In genomic region chr11:9148727-9149126, GRCh38 we compare ENCODE assay signal across 27 cellular contexts. TPM values are rescaled to one million over a fixed set of nuclear protein-coding genes. Genes with fewer than 3 reads are reported as not detected.
A peak's percentile ranks its signal among the peaks of the same experiment; 100 is the strongest.
DNase-seq lines count a peak whose midpoint lies in the region; ATAC-seq and TF ChIP-seq lines count a peak whose summit lies in the region.
"Had no signal": no experiment of that assay in that cellular context is flagged by ENCODE, and none has a peak within 500 bp of the region (broad histone marks: within the 10 kb centered on the region; RNA-seq: fewer than 3 reads in every experiment).

No MANE protein-coding gene starts in this region.

- H3K36me3 Mint-ChIP-seq in activated CD4-positive, alpha-beta T cell treated with anti-CD3 and anti-CD28 coated beads for 36 hours (ENCODE audit: low read depth), result peaks cover 24% of the 10 kb centered on the region
- peaks cover 55% of the 10 kb centered on the region for H3K36me3 Mint-ChIP-seq in activated CD4-positive, alpha-beta T cell treated with anti-CD3 and anti-CD28 coated beads, Interleukin-2, amount 10 ng/mL, durations not matched to agents 24 days and 14 days (ENCODE audit: low read depth)
- peaks cover 35% of the 10 kb centered on the region for H3K36me3 Mint-ChIP-seq in activated naive CD8-positive, alpha-beta T cell treated with anti-CD3 and anti-CD28 coated beads, Interleukin-2, amount 50 U/mL, for 24 hours (ENCODE audit: low read depth)
- peaks cover 14% of the 10 kb centered on the region for H3K36me3 Mint-ChIP-seq in activated naive CD8-positive, alpha-beta T cell treated with anti-CD3 and anti-CD28 coated beads for 36 hours
- peaks cover 44% of the 10 kb centered on the region for H3K36me3 Mint-ChIP-seq in type B pancreatic cell

- no peaks in the 10 kb centered on the region for H3K9me3 Mint-ChIP-seq in activated CD4-positive, alpha-beta T cell treated with anti-CD3 and anti-CD28 coated beads for 36 hours (ENCODE audit: low read depth)
- no peaks in the 10 kb centered on the region for H3K9me3 Mint-ChIP-seq in activated CD4-positive, alpha-beta T cell treated with anti-CD3 and anti-CD28 coated beads, Interleukin-2, amount 10 ng/mL, durations not matched to agents 24 days and 14 days
- H3K9me3 Mint-ChIP-seq in activated naive CD8-positive, alpha-beta T cell treated with anti-CD3 and anti-CD28 coated beads, Interleukin-2, amount 50 U/mL, for 24 hours, result no peaks in the 10 kb centered on the region
- H3K9me3 Mint-ChIP-seq in activated naive CD8-positive, alpha-beta T cell treated with anti-CD3 and anti-CD28 coated beads for 36 hours, result no peaks in the 10 kb centered on the region
- H3K9me3 Mint-ChIP-seq in type B pancreatic cell, result no peaks in the 10 kb centered on the region
- H3K9me3 Mint-ChIP-seq: HFFc6, IgD-negative memory B cell had no signal

- CTCF ChIA-PET in activated CD4-positive, alpha-beta T cell treated with anti-CD3 and anti-CD28 coated beads for 36 hours (lab: Charles Lee), result interaction anchor here (0.6 to 3.0 kb wide), 2 partner anchors 11 to 335 kb away, joined by 3 to 16 read pairs; no protein-coding TSS in a partner anchor

- intact Hi-C loops in activated CD4-positive, alpha-beta T cell treated with anti-CD3 and anti-CD28 coated beads for 36 hours (cut with DNase I, micrococcal nuclease), result no loop called here
- intact Hi-C loops in activated CD4-positive, alpha-beta T cell treated with anti-CD3 and anti-CD28 coated beads, Interleukin-2, amount 10 ng/mL, durations not matched to agents 24 days and 14 days (cut with micrococcal nuclease), result no loop called here

- TF ChIP-seq CTCF in type B pancreatic cell (conservative IDR thresholded peaks at IDR 0.05), result no peak

- POLR2A ChIA-PET in activated CD4-positive, alpha-beta T cell treated with anti-CD3 and anti-CD28 coated beads for 36 hours (lab: Charles Lee), result no interaction called here

- peak overlapping the region; percentile 9 for H3K27ac ChIP-seq in caudate nucleus (ENCODE audit: low read depth, low read length)
- H3K27ac ChIP-seq: 22Rv1, C4-2B, KMS-11, SJSA1 had no signal

- ATAC-seq in activated CD4-positive, alpha-beta T cell treated with anti-CD3 and anti-CD28 coated beads for 36 hours, result peak; percentile 19
- peak; percentile 53 for ATAC-seq in activated naive CD8-positive, alpha-beta T cell treated with anti-CD3 and anti-CD28 coated beads, Interleukin-2, amount 50 U/mL, for 24 hours

- peaks cover 12% of the 10 kb centered on the region for H3K4me1 Mint-ChIP-seq in activated CD4-positive, alpha-beta T cell treated with anti-CD3 and anti-CD28 coated beads for 36 hours
- H3K4me1 Mint-ChIP-seq in activated CD4-positive, alpha-beta T cell treated with anti-CD3 and anti-CD28 coated beads, Interleukin-2, amount 10 ng/mL, durations not matched to agents 24 days and 14 days, result peaks cover 14% of the 10 kb centered on the region
- H3K4me1 Mint-ChIP-seq in activated naive CD8-positive, alpha-beta T cell treated with anti-CD3 and anti-CD28 coated beads, Interleukin-2, amount 50 U/mL, for 24 hours, result peaks cover 8% of the 10 kb centered on the region
- H3K4me1 Mint-ChIP-seq in activated naive CD8-positive, alpha-beta T cell treated with anti-CD3 and anti-CD28 coated beads for 36 hours, result peaks cover 10% of the 10 kb centered on the region
- peaks cover 11% of the 10 kb centered on the region for H3K4me1 Mint-ChIP-seq in type B pancreatic cell (ENCODE audit: unreplicated experiment)
- H3K4me1 Mint-ChIP-seq: B cell, IgD-negative memory B cell had no signal

- H3K4me3 Mint-ChIP-seq in activated CD4-positive, alpha-beta T cell treated with anti-CD3 and anti-CD28 coated beads for 36 hours, result no peak overlapping the region
- H3K4me3 Mint-ChIP-seq in activated CD4-positive, alpha-beta T cell treated with anti-CD3 and anti-CD28 coated beads, Interleukin-2, amount 10 ng/mL, durations not matched to agents 24 days and 14 days, result no peak overlapping the region
- no peak overlapping the region for H3K4me3 Mint-ChIP-seq in activated naive CD8-positive, alpha-beta T cell treated with anti-CD3 and anti-CD28 coated beads, Interleukin-2, amount 50 U/mL, for 24 hours
- no peak overlapping the region for H3K4me3 Mint-ChIP-seq in activated naive CD8-positive, alpha-beta T cell treated with anti-CD3 and anti-CD28 coated beads for 36 hours
- no peak overlapping the region for H3K4me3 Mint-ChIP-seq in type B pancreatic cell
- H3K4me3 Mint-ChIP-seq: B cell, IgD-negative memory B cell had no signal

- peak overlapping the region; percentile 39 for H3K27ac Mint-ChIP-seq in activated CD4-positive, alpha-beta T cell treated with anti-CD3 and anti-CD28 coated beads for 36 hours
- no peak overlapping the region for H3K27ac Mint-ChIP-seq in activated CD4-positive, alpha-beta T cell treated with anti-CD3 and anti-CD28 coated beads, Interleukin-2, amount 10 ng/mL, durations not matched to agents 24 days and 14 days
- H3K27ac Mint-ChIP-seq in activated naive CD8-positive, alpha-beta T cell treated with anti-CD3 and anti-CD28 coated beads, Interleukin-2, amount 50 U/mL, for 24 hours, result no peak overlapping the region
- H3K27ac Mint-ChIP-seq in activated naive CD8-positive, alpha-beta T cell treated with anti-CD3 and anti-CD28 coated beads for 36 hours, result no peak overlapping the region
- H3K27ac Mint-ChIP-seq in type B pancreatic cell, result peak overlapping the region; percentile 23
- H3K27ac Mint-ChIP-seq: B cell, IgD-negative memory B cell had no signal

- DNase-seq in activated CD4-positive, alpha-beta T cell treated with anti-CD3 and anti-CD28 coated beads for 36 hours, result no peak
- no peak for DNase-seq in activated CD4-positive, alpha-beta T cell treated with anti-CD3 and anti-CD28 coated beads, Interleukin-2, amount 10 ng/mL, durations not matched to agents 24 days and 14 days
- no peak for DNase-seq in activated naive CD8-positive, alpha-beta T cell treated with anti-CD3 and anti-CD28 coated beads, Interleukin-2, amount 50 U/mL, for 24 hours
- no peak for DNase-seq in activated naive CD8-positive, alpha-beta T cell treated with anti-CD3 and anti-CD28 coated beads for 36 hours
- DNase-seq in caudate nucleus (lab: John Stamatoyannopoulos, UW) (no peak), type B pancreatic cell (ENCODE audit: extremely low spot score, unreplicated experiment) (no peak), NCI-H2196 treated with DMSO at 0.1 percent for 48 hours (lab: John Stamatoyannopoulos, UW; ENCODE audit: unreplicated experiment) (no peak), DMS153 (lab: John Stamatoyannopoulos, UW) (no peak)
- DNase-seq: Calu3, DND-41, GOT3, HFFc6, NCI-H1105, NCI-H1436 treated with DMSO at 0.1 percent for 48 hours, NCI-H1930, NCI-H2107, NCI-H446 treated with DMSO at 0.1 percent for 48 hours, NCI-H526, NCI-H82, Right ventricle myocardium superior, RPMI8226 had no signal

- no peaks in the 10 kb centered on the region for H3K27me3 Mint-ChIP-seq in activated CD4-positive, alpha-beta T cell treated with anti-CD3 and anti-CD28 coated beads for 36 hours
- no peaks in the 10 kb centered on the region for H3K27me3 Mint-ChIP-seq in activated CD4-positive, alpha-beta T cell treated with anti-CD3 and anti-CD28 coated beads, Interleukin-2, amount 10 ng/mL, durations not matched to agents 24 days and 14 days
- H3K27me3 Mint-ChIP-seq in activated naive CD8-positive, alpha-beta T cell treated with anti-CD3 and anti-CD28 coated beads, Interleukin-2, amount 50 U/mL, for 24 hours, result no peaks in the 10 kb centered on the region
- H3K27me3 Mint-ChIP-seq in activated naive CD8-positive, alpha-beta T cell treated with anti-CD3 and anti-CD28 coated beads for 36 hours, result no peaks in the 10 kb centered on the region
- no peaks in the 10 kb centered on the region for H3K27me3 Mint-ChIP-seq in type B pancreatic cell
- H3K27me3 Mint-ChIP-seq: B cell, IgD-negative memory B cell had no signal

RNA-seq across cellular contexts. Expression of gene SCUBE2, which starts 57.3 kb away (rescaled TPM):
- total RNA-seq in activated CD4-positive, alpha-beta T cell treated with anti-CD3 and anti-CD28 coated beads for 36 hours, result not detected
- 0.19 TPM in 1 of 2 replicates, not detected in the other for total RNA-seq in activated CD4-positive, alpha-beta T cell treated with anti-CD3 and anti-CD28 coated beads, Interleukin-2, amount 10 ng/mL, durations not matched to agents 24 days and 14 days
- not detected for total RNA-seq in activated naive CD8-positive, alpha-beta T cell treated with anti-CD3 and anti-CD28 coated beads for 36 hours
- 7.9 and 12.7 TPM in 2 replicates for total RNA-seq in type B pancreatic cell (ENCODE audit: low replicate concordance)
- total RNA-seq: B cell, Calu3, SJSA1 had no signal

Comparison
In these comparisons a context has a peak if more than half of its experiments do, and no peak if none do; other contexts are left out.
1. H3K27ac Mint-ChIP-seq: peak in activated CD4-positive, alpha-beta T cell treated with anti-CD3 and anti-CD28 coated beads for 36 hours (single experiment) and type B pancreatic cell (single experiment); none in activated CD4-positive, alpha-beta T cell treated with anti-CD3 and anti-CD28 coated beads, Interleukin-2, amount 10 ng/mL, durations not matched to agents 24 days and 14 days (single experiment), activated naive CD8-positive, alpha-beta T cell treated with anti-CD3 and anti-CD28 coated beads, Interleukin-2, amount 50 U/mL, for 24 hours (single experiment) and activated naive CD8-positive, alpha-beta T cell treated with anti-CD3 and anti-CD28 coated beads for 36 hours (single experiment).